8 cellular contexts compared by ENCODE assay signal in the genomic region with DNA sequence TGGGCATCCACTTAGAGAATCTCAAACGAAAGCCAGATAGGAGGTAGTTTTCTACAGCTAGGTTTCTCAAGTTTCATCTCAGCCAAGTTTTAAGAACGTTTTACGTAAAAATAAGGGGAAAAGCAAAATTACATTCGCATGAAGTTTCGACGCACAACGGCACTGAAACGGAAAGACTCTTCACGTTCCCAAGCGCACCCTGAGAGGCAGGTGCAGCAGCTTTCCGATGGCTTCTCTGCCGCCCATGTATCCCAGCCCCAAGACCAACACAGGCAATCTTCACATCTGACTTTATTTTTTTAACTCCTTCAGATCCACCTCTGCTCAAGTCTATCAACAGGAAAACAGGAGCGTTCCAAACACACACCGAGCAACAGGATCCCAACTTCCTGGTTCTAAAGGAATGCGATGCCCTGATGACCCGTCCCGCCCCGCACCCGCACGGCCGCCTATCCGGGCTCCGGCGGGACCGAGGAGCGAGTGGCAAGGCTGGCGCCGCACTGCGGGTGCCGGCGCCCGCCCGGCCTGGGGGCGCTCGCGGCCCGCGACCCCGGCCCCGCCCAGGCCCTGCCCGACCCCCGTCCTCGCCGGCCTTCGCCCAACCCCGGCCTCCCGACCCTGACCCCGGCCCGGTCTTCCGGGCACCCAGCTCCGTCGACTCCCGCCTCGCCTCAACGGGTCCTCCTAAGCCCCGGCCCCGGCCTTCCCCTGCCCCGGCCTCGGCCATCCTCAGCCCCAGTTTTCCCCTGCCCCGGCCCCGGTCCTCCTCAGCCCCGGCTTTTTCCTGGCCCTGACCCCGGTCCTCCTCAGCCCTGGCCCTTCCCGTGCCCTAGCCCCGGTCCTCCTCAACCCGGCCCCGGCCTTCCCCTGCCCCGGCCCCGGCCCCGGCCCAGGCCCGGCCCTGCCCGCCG. TPM values are rescaled to one million over a fixed set of nuclear protein-coding genes. Genes with fewer than 3 reads are reported as not detected.
DNase-seq lines count a peak whose midpoint lies in the region; ATAC-seq and TF ChIP-seq lines count a peak whose summit lies in the region.

No MANE protein-coding gene starts in this region.

- H3K9ac ChIP-seq in HUES64 (ENCODE audit: low read depth, low read length): peak overlapping the region; percentile 62

- WGBS in HUES64: under 1% methylated on average over 73 of the region's 73 CpGs
- WGBS in thymus: under 1% methylated on average over 73 of the region's 73 CpGs

- H3K36me3 ChIP-seq in HUES64 (ENCODE audit: insufficient read depth, low read length) (peaks cover 8% of the 10 kb centered on the region), thymus (ENCODE audit: control insufficient read depth, insufficient read depth) (no peaks in the 10 kb centered on the region)

- H3K27ac ChIP-seq in HUES64 (ENCODE audit: low read depth, low read length) (peak overlapping the region; percentile 91; the same call in 1 of the 2 replicates), VCaP (peak overlapping the region; percentile 96), thymus (ENCODE audit: low read depth) (peak overlapping the region; percentile 92)

- ATAC-seq in GM19328 (IDR thresholded peaks at IDR 0.05; ENCODE audit: unreplicated experiment): no peak

- TF ChIP-seq CTCF in VCaP (conservative IDR thresholded peaks at IDR 0.05): peak; percentile 25

- H3K4me1 ChIP-seq in HUES64 (ENCODE audit: insufficient read depth, low read length): peaks cover 27% of the 10 kb centered on the region
- H3K4me1 ChIP-seq in thymus (ENCODE audit: control insufficient read depth, insufficient read depth, low read length): peaks cover 3% of the 10 kb centered on the region

- H3K4me3 ChIP-seq in HUES64 (ENCODE audit: low read length): peak overlapping the region; percentile 78
- peak overlapping the region; percentile 95 for H3K4me3 ChIP-seq in thymus (ENCODE audit: low read length)

- H3K9me3 ChIP-seq in HUES64 (ENCODE audit: insufficient read depth, low read depth, low read length) (no peaks in the 10 kb centered on the region), thymus (ENCODE audit: control insufficient read depth) (no peaks in the 10 kb centered on the region)

- no peaks in the 10 kb centered on the region for H3K27me3 ChIP-seq in HUES64 (ENCODE audit: insufficient read depth, low read length)
- H3K27me3 ChIP-seq in thymus (ENCODE audit: control insufficient read depth, insufficient read depth): no peaks in the 10 kb centered on the region

- DNase-seq in DMS 273 (lab: John Stamatoyannopoulos, UW; ENCODE audit: unreplicated experiment): peak; percentile 52
- no peak for DNase-seq in DMS 273 treated with DMSO at 0.1 percent for 48 hours (lab: John Stamatoyannopoulos, UW)
- DNase-seq in effector CD4-positive, alpha-beta T cell: peak; percentile 8
- peak; percentile 14 for DNase-seq in medulla oblongata (ENCODE audit: extremely low spot score)

RNA-seq across cellular contexts. Expression of a gene that starts 0.8 kb away (rescaled TPM):
- 22.5 TPM for polyA plus RNA-seq in HUES64 (2013, experiment 1 of 2)
- polyA plus RNA-seq in HUES64 (2013, experiment 2 of 2): 22.6 TPM
- 22.0 TPM for polyA plus RNA-seq in thymus

RNA-seq across cellular contexts. Expression of a gene that starts 57.6 kb away (rescaled TPM):
- 62.7 TPM for polyA plus RNA-seq in HUES64 (2013, experiment 1 of 2)
- polyA plus RNA-seq in HUES64 (2013, experiment 2 of 2): 66.9 TPM
- 32.0 TPM for polyA plus RNA-seq in thymus
